9 cellular contexts compared by ENCODE assay signal in genomic region chr11:47258317-47258902, GRCh38. TPM values are rescaled to one million over a fixed set of nuclear protein-coding genes. Genes with fewer than 3 reads are reported as not detected.
DNase-seq lines count a peak whose midpoint lies in the region; TF ChIP-seq lines count a peak whose summit lies in the region.
"Had no signal": no experiment of that assay in that cellular context is flagged by ENCODE, and none has a peak within 500 bp of the region (broad histone marks: within the 10 kb centered on the region; RNA-seq: fewer than 3 reads in every experiment).

No MANE protein-coding gene starts in this region.

- peaks cover 8% of the 10 kb centered on the region for H3K4me1 ChIP-seq in CD8-positive, alpha-beta memory T cell (ENCODE audit: insufficient read depth, low read length)
- peaks cover 18 to 23% of the 10 kb centered on the region in 2 experiments; a peak in 2 of 4 replicates for H3K4me1 ChIP-seq in SK-N-SH (ENCODE audit: control insufficient read depth in 1 of 2, insufficient read depth in 2 of 2, low read depth in 1 of 2, low read length in 1 of 2)

- H3K79me2 ChIP-seq in SK-N-SH (ENCODE audit: insufficient read depth) = no peaks in the 10 kb centered on the region

- CTCF ChIA-PET in CD8-positive, alpha-beta memory T cell (lab: Charles Lee) = interaction anchor here (1.1 to 2.3 kb wide), 4 partner anchors 10 to 16 kb away, joined by 3 to 9 read pairs (median 6); partner anchors contain the start of gene ACP2
- CTCF ChIA-PET in SK-N-SH (lab: Yijun Ruan, JAX) = interaction anchor here (0.9 to 5.8 kb wide), 27 partner anchors 8 to 342 kb away, joined by 3 to 78 read pairs (median 7); partner anchors contain the start of genes ACP2, ARFGAP2 and DDB2

- H3K4me2 ChIP-seq in SK-N-SH = no peak overlapping the region

- no peak overlapping the region for H3K4me3 Mint-ChIP-seq in CD8-positive, alpha-beta memory T cell
- peak overlapping the region; percentile 62 to 81 (median 78) for H3K4me3 Mint-ChIP-seq in immature natural killer cell

- no peaks in the 10 kb centered on the region for H3K9me3 ChIP-seq in CD8-positive, alpha-beta memory T cell (ENCODE audit: low read length)
- H3K9me3 ChIP-seq in SK-N-SH = no peaks in the 10 kb centered on the region

- H3K4me1 Mint-ChIP-seq in CD8-positive, alpha-beta memory T cell = peaks cover 0 to 8% (median 2%) of the 10 kb centered on the region in 3 donors
- peaks cover 17 to 27% of the 10 kb centered on the region in 2 donors for H3K4me1 Mint-ChIP-seq in immature natural killer cell

- no peak overlapping the region for H3K27ac Mint-ChIP-seq in CD8-positive, alpha-beta memory T cell
- peak overlapping the region; percentile 34 to 75 (median 65) for H3K27ac Mint-ChIP-seq in immature natural killer cell

- TF ChIP-seq RAD21 in SK-N-SH (IDR thresholded peaks at IDR 0.05; ENCODE audit: low read length) = no peak

- no peaks in the 10 kb centered on the region for H3K27me3 ChIP-seq in CD8-positive, alpha-beta memory T cell (ENCODE audit: insufficient read depth, low read length, poor library complexity, severe bottlenecking)
- H3K27me3 ChIP-seq in SK-N-SH (ENCODE audit: insufficient read depth) = no peaks in the 10 kb centered on the region

- H3K9me2 ChIP-seq in SK-N-SH = no peaks in the 10 kb centered on the region

- H4K20me1 ChIP-seq in SK-N-SH (ENCODE audit: insufficient read depth) = no peaks in the 10 kb centered on the region

- no peak overlapping the region for H2AFZ ChIP-seq in SK-N-SH (ENCODE audit: low read depth)

- peak in 1 of 5 donors; percentile 29 for DNase-seq in CD8-positive, alpha-beta memory T cell
- DNase-seq in astrocyte of the cerebellum (ENCODE audit: low read depth) (no peak), immature natural killer cell (no peak), skeletal muscle cell (ENCODE audit: low read depth) (no peak), SK-N-SH (no peak), MV-4-11 (lab: John Stamatoyannopoulos, UW) (no peak), T-helper 9 cell (no peak), SKM-1 (lab: John Stamatoyannopoulos, UW; ENCODE audit: unreplicated experiment) (no peak)
- DNase-seq: NCI-H774 had no signal

- no peaks in the 10 kb centered on the region for H3K9me3 Mint-ChIP-seq in CD8-positive, alpha-beta memory T cell
- no peaks in the 10 kb centered on the region for H3K9me3 Mint-ChIP-seq in immature natural killer cell

- TF ChIP-seq CTCF in astrocyte of the cerebellum (IDR thresholded peaks at IDR 0.05; ENCODE audit: low read depth, low read length, missing control alignments) (no peak), SK-N-SH (IDR thresholded peaks at IDR 0.05) (no peak)

- WGBS in SK-N-SH (ENCODE audit: low lambda C conversion rate) = 93% methylated on average over 10 of the region's 11 CpGs

- TF ChIP-seq EP300 in SK-N-SH (IDR thresholded peaks at IDR 0.05; ENCODE audit: borderline replicate concordance in 1 of 2, low read depth in 1 of 2, low read length in 1 of 2) = no peak

- POLR2A ChIA-PET in CD8-positive, alpha-beta memory T cell (lab: Charles Lee) = interaction anchor here (0.6 kb wide), 1 partner anchor 22 kb away, joined by 3 read pairs; no protein-coding TSS in a partner anchor
- POLR2A ChIA-PET in SK-N-SH (lab: Yijun Ruan, JAX) = interaction anchor here (0.9 to 1.8 kb wide), 2 partner anchors 71 kb away, joined by 3 to 11 read pairs; partner anchors contain the start of gene PACSIN3

- H3K9ac ChIP-seq in SK-N-SH = no peak overlapping the region

- H3K27me3 Mint-ChIP-seq in CD8-positive, alpha-beta memory T cell = no peaks in the 10 kb centered on the region
- H3K27me3 Mint-ChIP-seq in immature natural killer cell (ENCODE audit: low read depth in 3 of 3) = no peaks in the 10 kb centered on the region

- H3K4me3 ChIP-seq in CD8-positive, alpha-beta memory T cell (ENCODE audit: low read length) = no peak overlapping the region
- H3K4me3 ChIP-seq in astrocyte of the cerebellum (ENCODE audit: low read depth, low read length) (peak overlapping the region; percentile 9), skeletal muscle cell (ENCODE audit: low read depth, low read length) (peak overlapping the region; percentile 33), SK-N-SH (ENCODE audit: low read depth in 2 of 2, low read length in 1 of 2) (no peak overlapping the region)

- in situ Hi-C loops in astrocyte of the cerebellum (cut with HindIII; ENCODE audit: low sequenced_read_pairs) = no loop called here

- H3K27ac ChIP-seq in CD8-positive, alpha-beta memory T cell (ENCODE audit: low read depth, low read length) = peak overlapping the region; percentile 38
- H3K27ac ChIP-seq in SK-N-SH (ENCODE audit: low read depth in 2 of 2, low read length in 1 of 2) = no peak overlapping the region; a peak in 1 of 4 replicates

- no peaks in the 10 kb centered on the region for H3F3A ChIP-seq in SK-N-SH (replicated peaks; ENCODE audit: insufficient read depth)

- no peaks in the 10 kb centered on the region for H3K36me3 Mint-ChIP-seq in CD8-positive, alpha-beta memory T cell
- H3K36me3 Mint-ChIP-seq in immature natural killer cell = peaks cover 0 to 3% (median 0%) of the 10 kb centered on the region in 3 donors

- H3K36me3 ChIP-seq in CD8-positive, alpha-beta memory T cell (ENCODE audit: insufficient read depth, low read length) = no peaks in the 10 kb centered on the region
- H3K36me3 ChIP-seq in SK-N-SH (replicated peaks in 1 of 2; ENCODE audit: control insufficient read depth in 1 of 2, insufficient read depth in 2 of 2, low read length in 1 of 2) = no peaks in the 10 kb centered on the region

TF ChIP-seq in SK-N-SH, 30 proteins besides CTCF, POLR2A, EP300 and RAD21:
- TF ChIP-seq MAX (IDR thresholded peaks at IDR 0.05; ENCODE audit: low read depth) (no peak), GABPA (IDR thresholded peaks at IDR 0.05; ENCODE audit: low read depth) (no peak)

RNA-seq across cellular contexts. Expression of gene NR1H3, which starts 0.6 kb away (rescaled TPM):
- 10 to 100 TPM in 1 of 2 experiments, 1 to 10 TPM in 1; 9.6 to 13.6 TPM for total RNA-seq in CD8-positive, alpha-beta memory T cell
- 3.7 TPM for polyA plus RNA-seq in CD8-positive, alpha-beta memory T cell
- polyA plus RNA-seq in immature natural killer cell = 10 to 100 TPM; 14.8 to 20.3 (median 19.8) TPM
- 6.3 and 7.3 TPM in 2 replicates for polyA plus RNA-seq in SK-N-SH (2012; rRNA removed)
- 2.6 and 3.5 TPM in 2 replicates for polyA plus RNA-seq in SK-N-SH (2012; cell fraction: cytosol; rRNA removed)
- 21.7 and 30.1 TPM in 2 replicates for polyA plus RNA-seq in SK-N-SH (2012; cell fraction: nucleus; rRNA removed)

RNA-seq across cellular contexts. Expression of gene ACP2, which starts 9.8 kb away (rescaled TPM):
- total RNA-seq in CD8-positive, alpha-beta memory T cell = 10 to 100 TPM; 24.1 to 24.5 TPM
- polyA plus RNA-seq in CD8-positive, alpha-beta memory T cell = 14.6 TPM
- polyA plus RNA-seq in immature natural killer cell = 10 to 100 TPM in 2 of 3 donors, 1 to 10 TPM in 1; 6.6 to 20.1 (median 19.2) TPM
- 15.9 and 17.5 TPM in 2 replicates for polyA plus RNA-seq in SK-N-SH (2012; rRNA removed)
- 8.3 and 12.2 TPM in 2 replicates for polyA plus RNA-seq in SK-N-SH (2012; cell fraction: cytosol; rRNA removed)
- 39.2 and 48.5 TPM in 2 replicates for polyA plus RNA-seq in SK-N-SH (2012; cell fraction: nucleus; rRNA removed)

RNA-seq across cellular contexts. Expression of gene MADD, which starts 11.5 kb away (rescaled TPM):
- total RNA-seq in CD8-positive, alpha-beta memory T cell = 10 to 100 TPM; 62.1 to 65.7 TPM
- polyA plus RNA-seq in CD8-positive, alpha-beta memory T cell = 30.5 TPM
- polyA plus RNA-seq in immature natural killer cell (10 to 100 TPM; 14.7 to 42.7 (median 19.3) TPM), SK-N-SH (2012; rRNA removed) (10.6 and 16.4 TPM in 2 replicates)
- polyA plus RNA-seq in SK-N-SH (2012; cell fraction: cytosol; rRNA removed) = 9.1 and 11.6 TPM in 2 replicates
- polyA plus RNA-seq in SK-N-SH (2012; cell fraction: nucleus; rRNA removed) = 53.5 and 82.5 TPM in 2 replicates

RNA-seq across cellular contexts. Expression of gene DDB2, which starts 43.6 kb away (rescaled TPM):
- 100 to 1,000 TPM; 170 to 172 TPM for total RNA-seq in CD8-positive, alpha-beta memory T cell
- polyA plus RNA-seq in CD8-positive, alpha-beta memory T cell = 34.4 TPM
- polyA plus RNA-seq in immature natural killer cell = 10 to 100 TPM; 27.4 to 39.3 (median 35.4) TPM
- polyA plus RNA-seq in SK-N-SH (2012; rRNA removed) = 83.5 and 95.5 TPM in 2 replicates
- polyA plus RNA-seq in SK-N-SH (2012; cell fraction: cytosol; rRNA removed) = 65.2 and 68.4 TPM in 2 replicates
- polyA plus RNA-seq in SK-N-SH (2012; cell fraction: nucleus; rRNA removed) = 224 and 254 TPM in 2 replicates

Comparison
In these comparisons a context has a peak if more than half of its experiments do, and no peak if none do; other contexts are left out.
1. H3K4me3 ChIP-seq: peak in astrocyte of the cerebellum (single experiment) and skeletal muscle cell (single experiment); none in CD8-positive, alpha-beta memory T cell (single experiment) and SK-N-SH (0 of 2).
2. H3K27ac Mint-ChIP-seq: peak in immature natural killer cell (6 of 6); none in CD8-positive, alpha-beta memory T cell (0 of 8).
3. H3K4me3 Mint-ChIP-seq: peak in immature natural killer cell (5 of 5); none in CD8-positive, alpha-beta memory T cell (0 of 7).